ENCODE assay signal across 18 cellular contexts in the genomic region with DNA sequence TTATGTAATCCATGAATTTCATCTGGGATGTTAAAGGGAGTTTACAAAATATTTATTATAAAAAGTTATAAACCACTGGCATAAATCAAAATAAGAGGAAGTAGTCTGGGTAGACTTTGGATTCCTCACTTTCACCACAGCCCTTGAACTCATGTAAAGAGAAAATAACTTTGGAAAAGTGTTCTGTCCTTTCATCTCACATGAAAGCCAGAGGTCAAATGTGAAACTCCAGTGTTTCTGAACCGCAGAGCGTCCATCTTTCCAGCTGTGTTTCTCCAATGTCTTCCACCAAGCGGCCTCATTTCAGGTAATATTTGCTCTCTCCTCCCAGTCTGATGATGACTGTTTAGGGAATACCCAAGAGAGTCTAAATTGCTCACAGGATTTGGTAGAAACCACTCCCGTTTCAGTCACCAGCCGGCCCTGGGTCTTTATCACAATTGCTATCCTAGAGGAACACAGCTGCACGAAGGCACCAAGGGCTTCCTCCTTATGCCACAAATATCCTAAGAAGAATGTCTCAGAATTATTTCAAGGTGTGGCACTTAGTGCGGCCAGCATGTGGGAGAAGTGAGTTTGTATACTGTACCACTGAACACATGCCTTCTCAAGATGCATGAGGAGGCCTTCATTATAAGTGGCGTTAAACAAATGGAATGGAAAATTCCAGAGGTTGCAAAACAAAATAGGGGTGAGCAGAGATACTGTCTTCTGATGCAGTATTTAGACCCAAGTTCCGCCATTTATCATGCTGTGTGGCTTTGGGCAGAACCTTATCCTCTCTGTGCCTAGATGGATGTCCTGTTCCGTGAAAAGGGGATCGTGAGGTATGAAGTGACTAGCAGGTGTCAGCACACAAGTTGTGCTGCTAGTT.
DNase-seq lines count a peak whose midpoint lies in the region; ATAC-seq and TF ChIP-seq lines count a peak whose summit lies in the region.
"Had no signal": no experiment of that assay in that cellular context is flagged by ENCODE, and none has a peak within 500 bp of the region (broad histone marks: within the 10 kb centered on the region; RNA-seq: fewer than 3 reads in every experiment).

No MANE protein-coding gene starts in this region.

- H3K36me3 ChIP-seq in left ventricle myocardium inferior: no peaks in the 10 kb centered on the region
- no peaks in the 10 kb centered on the region for H3K36me3 ChIP-seq in right atrium auricular region
- no peaks in the 10 kb centered on the region for H3K36me3 ChIP-seq in lower lobe of right lung
- H3K36me3 ChIP-seq: HAP-1 had no signal

- H3K27ac Mint-ChIP-seq in type B pancreatic cell: peak overlapping the region; percentile 7
- H3K27ac Mint-ChIP-seq in activated CD4-positive, alpha-beta T cell treated with anti-CD3 and anti-CD28 coated beads, Interleukin-2, amount 10 ng/mL, durations not matched to agents 7 days and 5 days: no peak overlapping the region
- H3K27ac Mint-ChIP-seq: CD4-positive, alpha-beta T cell; IgD-negative memory B cell had no signal

- intact Hi-C loops in left ventricle myocardium inferior (cut with micrococcal nuclease): no loop called here
- intact Hi-C loops in lower lobe of right lung (cut with DNase I): no loop called here

- ATAC-seq in lower lobe of right lung: peak; percentile 49 to 55

- DNase-seq in left ventricle myocardium inferior (no peak), right atrium auricular region (ENCODE audit: low spot score) (no peak), RWPE1 (ENCODE audit: low spot score) (no peak), lower lobe of right lung (no peak), type B pancreatic cell (ENCODE audit: extremely low spot score, unreplicated experiment) (no peak), iPS-NIHi7 (ENCODE audit: extremely low spot score) (no peak)
- no peak for DNase-seq in activated CD4-positive, alpha-beta T cell treated with anti-CD3 and anti-CD28 coated beads, Interleukin-2, amount 10 ng/mL, durations not matched to agents 7 days and 5 days
- DNase-seq in stimulated activated CD8-positive, alpha-beta memory T cell treated with anti-CD3 and anti-CD28 coated beads, Interleukin-4, amount 100 ng/mL, for 48 hours: no peak
- DNase-seq: Calu3; CD4-positive, alpha-beta T cell; DMS79; NCI-H1105 treated with DMSO at 0.1 percent for 48 hours; NCI-H1930; NCI-H2171 treated with DMSO at 0.1 percent for 48 hours; NCI-H510A had no signal

- H3K4me1 Mint-ChIP-seq in type B pancreatic cell (ENCODE audit: unreplicated experiment): peaks cover 32% of the 10 kb centered on the region
- peaks cover 2% of the 10 kb centered on the region for H3K4me1 Mint-ChIP-seq in activated CD4-positive, alpha-beta T cell treated with anti-CD3 and anti-CD28 coated beads, Interleukin-2, amount 10 ng/mL, durations not matched to agents 7 days and 5 days

- CTCF ChIA-PET in RWPE1 (lab: Yijun Ruan, JAX): no interaction called here
- CTCF ChIA-PET in activated CD4-positive, alpha-beta T cell treated with anti-CD3 and anti-CD28 coated beads, Interleukin-2, amount 10 ng/mL, durations not matched to agents 7 days and 5 days (lab: Charles Lee): interaction anchor here (1.1 to 1.9 kb wide), 2 partner anchors 11 to 16 kb away, joined by 4 to 7 read pairs; no protein-coding TSS in a partner anchor

- no peak overlapping the region for H3K4me3 ChIP-seq in left ventricle myocardium inferior
- no peak overlapping the region for H3K4me3 ChIP-seq in right atrium auricular region
- no peak overlapping the region for H3K4me3 ChIP-seq in lower lobe of right lung
- H3K4me3 ChIP-seq: HAP-1 had no signal

- H3K27ac ChIP-seq in left ventricle myocardium inferior (replicated peaks) (peak overlapping the region; percentile 44), right atrium auricular region (no peak overlapping the region), RWPE1 (peak overlapping the region; percentile 76), lower lobe of right lung (no peak overlapping the region)
- H3K27ac ChIP-seq: 22Rv1 had no signal

- no peaks in the 10 kb centered on the region for H3K9me3 Mint-ChIP-seq in type B pancreatic cell
- no peaks in the 10 kb centered on the region for H3K9me3 Mint-ChIP-seq in activated CD4-positive, alpha-beta T cell treated with anti-CD3 and anti-CD28 coated beads, Interleukin-2, amount 10 ng/mL, durations not matched to agents 7 days and 5 days
- H3K9me3 Mint-ChIP-seq: CD4-positive, alpha-beta T cell had no signal

- H3K27me3 Mint-ChIP-seq in type B pancreatic cell: peaks cover 5% of the 10 kb centered on the region
- H3K27me3 Mint-ChIP-seq in activated CD4-positive, alpha-beta T cell treated with anti-CD3 and anti-CD28 coated beads, Interleukin-2, amount 10 ng/mL, durations not matched to agents 7 days and 5 days: peaks cover 12% of the 10 kb centered on the region
- H3K27me3 Mint-ChIP-seq: CD4-positive, alpha-beta T cell had no signal

- H3K4me1 ChIP-seq in left ventricle myocardium inferior (peaks cover 33% of the 10 kb centered on the region), right atrium auricular region (peaks cover 0 to 9% of the 10 kb centered on the region in 2 donors), lower lobe of right lung (peaks cover 10% of the 10 kb centered on the region)
- H3K4me1 ChIP-seq: HAP-1 had no signal

- no peaks in the 10 kb centered on the region for H3K9me3 ChIP-seq in left ventricle myocardium inferior (replicated peaks)
- H3K9me3 ChIP-seq in right atrium auricular region: no peaks in the 10 kb centered on the region
- no peaks in the 10 kb centered on the region for H3K9me3 ChIP-seq in lower lobe of right lung
- H3K9me3 ChIP-seq: HAP-1 had no signal

- no peak for TF ChIP-seq CTCF in left ventricle myocardium inferior (IDR thresholded peaks at IDR 0.05; ENCODE audit: borderline replicate concordance)
- no peak for TF ChIP-seq CTCF in right atrium auricular region (IDR thresholded peaks at IDR 0.05)
- TF ChIP-seq CTCF in RWPE1 (conservative IDR thresholded peaks at IDR 0.05; ENCODE audit: low read depth): no peak
- TF ChIP-seq CTCF in lower lobe of right lung (IDR thresholded peaks at IDR 0.05): no peak
- TF ChIP-seq CTCF in type B pancreatic cell (conservative IDR thresholded peaks at IDR 0.05): no peak

- POLR2A ChIA-PET in RWPE1 (lab: Yijun Ruan, JAX; ENCODE audit: low non-redundant PET): no interaction called here
- POLR2A ChIA-PET in activated CD4-positive, alpha-beta T cell treated with anti-CD3 and anti-CD28 coated beads, Interleukin-2, amount 10 ng/mL, durations not matched to agents 7 days and 5 days (lab: Charles Lee): no interaction called here

- H3K36me3 Mint-ChIP-seq in type B pancreatic cell: no peaks in the 10 kb centered on the region
- no peaks in the 10 kb centered on the region for H3K36me3 Mint-ChIP-seq in activated CD4-positive, alpha-beta T cell treated with anti-CD3 and anti-CD28 coated beads, Interleukin-2, amount 10 ng/mL, durations not matched to agents 7 days and 5 days (ENCODE audit: low read depth)

- no peak overlapping the region for H3K4me3 Mint-ChIP-seq in type B pancreatic cell
- no peak overlapping the region for H3K4me3 Mint-ChIP-seq in activated CD4-positive, alpha-beta T cell treated with anti-CD3 and anti-CD28 coated beads, Interleukin-2, amount 10 ng/mL, durations not matched to agents 7 days and 5 days
- H3K4me3 Mint-ChIP-seq: CD4-positive, alpha-beta T cell; IgD-negative memory B cell had no signal

- H3K27me3 ChIP-seq in left ventricle myocardium inferior (ENCODE audit: low read depth) (peaks cover 32% of the 10 kb centered on the region), right atrium auricular region (no peaks in the 10 kb centered on the region), lower lobe of right lung (ENCODE audit: low read depth) (no peaks in the 10 kb centered on the region)

Comparison
In these comparisons a context has a peak if more than half of its experiments do, and no peak if none do; other contexts are left out.
1. H3K27ac ChIP-seq: peak in left ventricle myocardium inferior (single experiment) and RWPE1 (single experiment); none in right atrium auricular region (0 of 2) and lower lobe of right lung (single experiment).